8 cellular contexts compared by ENCODE assay signal in the genomic region with DNA sequence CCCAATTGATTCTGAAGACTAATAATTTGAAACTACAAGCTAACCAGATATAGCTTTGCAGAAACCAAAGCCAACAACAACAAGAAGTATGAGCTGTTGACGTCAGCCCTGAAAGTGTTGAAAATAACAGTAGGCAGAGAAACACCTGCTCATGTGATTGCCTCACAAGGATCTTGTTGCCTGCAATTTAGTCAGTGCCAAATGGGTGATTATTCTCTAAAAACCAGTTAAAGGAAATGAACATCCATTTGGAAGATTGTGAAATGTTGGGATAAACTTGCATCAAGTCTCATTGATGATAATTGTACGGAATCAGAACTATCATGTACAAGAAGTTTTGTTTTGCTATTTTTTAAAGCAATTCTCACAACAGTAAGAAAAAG. TPM values are rescaled to one million over a fixed set of nuclear protein-coding genes. Genes with fewer than 3 reads are reported as not detected.
DNase-seq lines count a peak whose midpoint lies in the region; ATAC-seq lines count a peak whose summit lies in the region.

No MANE protein-coding gene starts in this region.

- H4K20me1 ChIP-seq in Karpas-422 (ENCODE audit: insufficient read depth, low read depth, low read length), result no peaks in the 10 kb centered on the region

- no peaks in the 10 kb centered on the region for H3K9me2 ChIP-seq in Karpas-422 (replicated peaks; ENCODE audit: insufficient read depth, low read length)

- ATAC-seq in GM18502 (IDR thresholded peaks at IDR 0.05; ENCODE audit: poor library complexity, unreplicated experiment) (peak; percentile 37), GM21423 (IDR thresholded peaks at IDR 0.05; ENCODE audit: unreplicated experiment) (peak; percentile 30)

- WGBS in thymus, result 34% methylated on average over 2 of the region's 2 CpGs

- peaks cover 60% of the 10 kb centered on the region for H3K4me1 Mint-ChIP-seq in dendritic cell treated with granulocyte-macrophage colony-stimulating factor and Interleukin-4, amounts not matched to agents 40 ng/mL and 50 ng/mL, for 4 days (ENCODE audit: low read depth)

- H3K9me3 ChIP-seq in Karpas-422 (ENCODE audit: low read length) (no peaks in the 10 kb centered on the region), thymus (ENCODE audit: control insufficient read depth) (no peaks in the 10 kb centered on the region)

- peaks cover 70% of the 10 kb centered on the region for H3K36me3 Mint-ChIP-seq in dendritic cell treated with granulocyte-macrophage colony-stimulating factor and Interleukin-4, amounts not matched to agents 40 ng/mL and 50 ng/mL, for 4 days (ENCODE audit: low read depth)

- peaks cover 92% of the 10 kb centered on the region for H3K4me1 ChIP-seq in Karpas-422 (ENCODE audit: low read length)
- peaks cover 13% of the 10 kb centered on the region for H3K4me1 ChIP-seq in thymus (ENCODE audit: control insufficient read depth, insufficient read depth, low read length)

- H3K4me2 ChIP-seq in Karpas-422 (ENCODE audit: low read depth, low read length, poor library complexity, severe bottlenecking), result peak overlapping the region; percentile 97

- peaks cover 77% of the 10 kb centered on the region for H3K79me2 ChIP-seq in Karpas-422 (ENCODE audit: low read length)

- no peaks in the 10 kb centered on the region for H3K27me3 Mint-ChIP-seq in dendritic cell treated with granulocyte-macrophage colony-stimulating factor and Interleukin-4, amounts not matched to agents 40 ng/mL and 50 ng/mL, for 4 days

- DNase-seq in Karpas-422 (peak; percentile 70), islet precursor cell (no peak), NCI-H82 (lab: John Stamatoyannopoulos, UW) (no peak)
- no peak for DNase-seq in stimulated activated CD4-positive, alpha-beta T cell treated with anti-CD3 and anti-CD28 coated beads, Interleukin-15, amount 100 ng/mL, for 24 hours

- peak overlapping the region; percentile 92 for H3K27ac ChIP-seq in Karpas-422 (ENCODE audit: low read length)
- peak overlapping the region; percentile 95 for H3K27ac ChIP-seq in thymus (ENCODE audit: low read depth)

- intact Hi-C loops in dendritic cell treated with granulocyte-macrophage colony-stimulating factor and Interleukin-4, amounts not matched to agents 40 ng/mL and 50 ng/mL, for 4 days (cut with micrococcal nuclease), result no loop called here

- H3K9me3 Mint-ChIP-seq in dendritic cell treated with granulocyte-macrophage colony-stimulating factor and Interleukin-4, amounts not matched to agents 40 ng/mL and 50 ng/mL, for 4 days, result no peaks in the 10 kb centered on the region

- peak overlapping the region; percentile 81 for H3K9ac ChIP-seq in Karpas-422 (ENCODE audit: low read length)

- H3K4me3 Mint-ChIP-seq in dendritic cell treated with granulocyte-macrophage colony-stimulating factor and Interleukin-4, amounts not matched to agents 40 ng/mL and 50 ng/mL, for 4 days, result peak overlapping the region; percentile 84

- 0 out of 2 replicates have a peak, but pooled peaks cover 4% of the 10 kb centered on the region for H3K36me3 ChIP-seq in Karpas-422 (ENCODE audit: insufficient read depth, low read length)
- H3K36me3 ChIP-seq in thymus (ENCODE audit: control insufficient read depth, insufficient read depth), result no peaks in the 10 kb centered on the region

- no peak overlapping the region for H2AFZ ChIP-seq in Karpas-422 (ENCODE audit: low read length)

- peak overlapping the region; percentile 91 for H3K27ac Mint-ChIP-seq in dendritic cell treated with granulocyte-macrophage colony-stimulating factor and Interleukin-4, amounts not matched to agents 40 ng/mL and 50 ng/mL, for 4 days

- H3K4me3 ChIP-seq in Karpas-422 (ENCODE audit: low read length), result peak overlapping the region; percentile 80
- H3K4me3 ChIP-seq in thymus (ENCODE audit: low read length), result peak overlapping the region; percentile 74

- H3K27me3 ChIP-seq in Karpas-422 (ENCODE audit: low read length), result no peaks in the 10 kb centered on the region
- H3K27me3 ChIP-seq in thymus (ENCODE audit: control insufficient read depth, insufficient read depth), result no peaks in the 10 kb centered on the region

RNA-seq across cellular contexts. Expression of a gene that starts 2.8 kb away (rescaled TPM):
- total RNA-seq in Karpas-422 (2014; rRNA removed; shearing (Covaris generic); ENCODE audit: low replicate concordance), result 72.2 and 97.7 TPM in 2 replicates
- polyA plus RNA-seq in thymus, result 86.5 TPM
